Comparison of ENCODE assay signal across 16 cellular contexts in the genomic region with DNA sequence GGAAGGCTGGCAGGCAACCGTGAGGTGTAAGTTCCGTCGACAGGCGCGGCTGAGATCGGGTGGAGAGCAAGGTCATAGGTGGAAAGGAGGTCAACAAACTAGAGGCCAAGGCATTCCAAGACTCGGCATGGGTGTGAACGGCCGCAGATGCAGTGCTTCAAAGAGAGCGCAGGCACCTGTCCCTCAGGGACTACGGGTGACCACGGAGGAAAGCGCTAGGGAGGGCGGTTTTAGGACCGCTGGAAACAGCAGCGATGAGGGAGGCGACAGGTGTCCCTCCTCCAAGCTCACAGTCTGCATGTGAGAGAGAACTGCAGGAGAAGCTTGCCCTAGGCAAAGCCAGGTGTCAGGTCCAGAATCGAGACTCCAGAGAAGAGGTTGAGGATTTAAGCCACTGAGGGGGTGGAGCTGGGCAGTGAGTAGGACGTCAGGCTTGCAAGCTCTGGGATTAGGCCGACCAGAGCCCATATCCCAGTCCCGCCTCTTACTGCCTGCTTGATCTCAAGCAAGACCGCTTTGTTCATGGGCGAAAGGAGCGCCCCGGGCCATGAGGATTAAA. TPM values are rescaled to one million over a fixed set of nuclear protein-coding genes. Genes with fewer than 3 reads are reported as not detected.
DNase-seq lines count a peak whose midpoint lies in the region; ATAC-seq and TF ChIP-seq lines count a peak whose summit lies in the region.
"Had no signal": no experiment of that assay in that cellular context is flagged by ENCODE, and none has a peak within 500 bp of the region (broad histone marks: within the 10 kb centered on the region; RNA-seq: fewer than 3 reads in every experiment).

No MANE protein-coding gene starts in this region.

- no peak for DNase-seq in CD4-positive, alpha-beta T cell
- DNase-seq in GM23338 (ENCODE audit: low spot score) (peak; percentile 63), ecto neural progenitor cell (ENCODE audit: low spot score) (peak; percentile 83), islet precursor cell (peak; percentile 87), CD1c-positive myeloid dendritic cell (ENCODE audit: extremely low spot score) (no peak), NCI-H69 (lab: John Stamatoyannopoulos, UW) (no peak)
- DNase-seq in activated T-cell treated with anti-CD3 and anti-CD28 coated beads, Interleukin-2, amount 50 U/mL, for 24 hours = no peak
- DNase-seq in activated T-cell treated with anti-CD3 and anti-CD28 coated beads, Interleukin-2, amount 50 U/mL, for 1 hour = no peak
- DNase-seq: aorta, DND-41, heart left ventricle, NCI-H2107, right lobe of liver, stomach had no signal

- intact Hi-C loops in CD4-positive, alpha-beta T cell (cut with DNase I, micrococcal nuclease) = no loop called here

- peaks cover 53% of the 10 kb centered on the region for H3K27me3 ChIP-seq in CD4-positive, alpha-beta T cell (ENCODE audit: control insufficient read depth, insufficient read depth, low read length)
- H3K27me3 ChIP-seq in GM23338 (ENCODE audit: insufficient read depth) = peaks cover 78% of the 10 kb centered on the region

- peak overlapping the region; percentile 57 for H3K4me3 ChIP-seq in GM23338
- H3K4me3 ChIP-seq: heart left ventricle, right lobe of liver, SJSA1, stomach had no signal

- H3K4me1 ChIP-seq in GM23338 (ENCODE audit: insufficient read depth) = peaks cover 20% of the 10 kb centered on the region

- CTCF ChIA-PET in CD4-positive, alpha-beta T cell (lab: Charles Lee) = no interaction called here

- no peaks in the 10 kb centered on the region for H3K36me3 Mint-ChIP-seq in CD4-positive, alpha-beta T cell (ENCODE audit: low read depth)
- no peaks in the 10 kb centered on the region; the same call in 2 of the 3 replicates for H3K36me3 Mint-ChIP-seq in GM23338 (ENCODE audit: low read depth)
- H3K36me3 Mint-ChIP-seq in activated T-cell treated with anti-CD3 and anti-CD28 coated beads, Interleukin-2, amount 50 U/mL, for 24 hours (ENCODE audit: low read depth) = peaks cover 2% of the 10 kb centered on the region

- POLR2A ChIA-PET in CD4-positive, alpha-beta T cell (lab: Charles Lee) = no interaction called here

- peak overlapping the region; percentile 98 for H2AFZ ChIP-seq in GM23338

- H3K9me2 ChIP-seq in GM23338 (ENCODE audit: insufficient read depth) = no peaks in the 10 kb centered on the region

- H3K27ac ChIP-seq in CD4-positive, alpha-beta T cell (ENCODE audit: low read depth, low read length) = no peak overlapping the region
- H3K27ac ChIP-seq in GM23338 (ENCODE audit: low read depth) = no peak overlapping the region
- H3K27ac ChIP-seq: heart left ventricle, right lobe of liver, SJSA1, stomach had no signal

- no peak for TF ChIP-seq CTCF in CD4-positive, alpha-beta T cell (IDR thresholded peaks at IDR 0.05)
- no peak for TF ChIP-seq CTCF in GM23338 (conservative IDR thresholded peaks at IDR 0.05; ENCODE audit: low read depth in 2 of 2)

- peaks cover 68% of the 10 kb centered on the region for H3K27me3 Mint-ChIP-seq in CD4-positive, alpha-beta T cell
- peaks cover 77% of the 10 kb centered on the region for H3K27me3 Mint-ChIP-seq in GM23338 (ENCODE audit: insufficient read depth, low read depth, poor library complexity)
- peaks cover 59% of the 10 kb centered on the region for H3K27me3 Mint-ChIP-seq in activated T-cell treated with anti-CD3 and anti-CD28 coated beads, Interleukin-2, amount 50 U/mL, for 24 hours

- H3K4me2 ChIP-seq in GM23338 = peak overlapping the region; percentile 88

- H3K9me3 Mint-ChIP-seq in CD4-positive, alpha-beta T cell = no peaks in the 10 kb centered on the region
- H3K9me3 Mint-ChIP-seq in GM23338 = peaks cover 9% of the 10 kb centered on the region; the same call in 2 of the 3 replicates
- no peaks in the 10 kb centered on the region for H3K9me3 Mint-ChIP-seq in activated T-cell treated with anti-CD3 and anti-CD28 coated beads, Interleukin-2, amount 50 U/mL, for 24 hours

- no peak overlapping the region for H3K27ac Mint-ChIP-seq in CD4-positive, alpha-beta T cell
- no peak overlapping the region for H3K27ac Mint-ChIP-seq in GM23338
- no peak overlapping the region for H3K27ac Mint-ChIP-seq in activated T-cell treated with anti-CD3 and anti-CD28 coated beads, Interleukin-2, amount 50 U/mL, for 24 hours

- H3F3A ChIP-seq in GM23338 (replicated peaks; ENCODE audit: low read depth) = peaks cover 7% of the 10 kb centered on the region

- no peaks in the 10 kb centered on the region for H3K79me2 ChIP-seq in GM23338 (replicated peaks; ENCODE audit: insufficient read depth)

- no peaks in the 10 kb centered on the region for H4K20me1 ChIP-seq in GM23338 (replicated peaks; ENCODE audit: insufficient read depth)

- H3K9me3 ChIP-seq in CD4-positive, alpha-beta T cell (ENCODE audit: control insufficient read depth, low read length) = no peaks in the 10 kb centered on the region
- H3K9me3 ChIP-seq: heart left ventricle, right lobe of liver, stomach had no signal

- H3K4me3 Mint-ChIP-seq in CD4-positive, alpha-beta T cell = peak overlapping the region; percentile 18
- peak overlapping the region; percentile 75 for H3K4me3 Mint-ChIP-seq in GM23338
- no peak overlapping the region for H3K4me3 Mint-ChIP-seq in activated T-cell treated with anti-CD3 and anti-CD28 coated beads, Interleukin-2, amount 50 U/mL, for 24 hours

- H3K4me1 Mint-ChIP-seq in CD4-positive, alpha-beta T cell (ENCODE audit: low read depth) = peaks cover 20% of the 10 kb centered on the region
- peaks cover 41% of the 10 kb centered on the region for H3K4me1 Mint-ChIP-seq in GM23338
- peaks cover 21% of the 10 kb centered on the region for H3K4me1 Mint-ChIP-seq in activated T-cell treated with anti-CD3 and anti-CD28 coated beads, Interleukin-2, amount 50 U/mL, for 24 hours (ENCODE audit: low read depth)

- no peaks in the 10 kb centered on the region for H3K36me3 ChIP-seq in GM23338 (ENCODE audit: insufficient read depth)
- H3K36me3 ChIP-seq: heart left ventricle, right lobe of liver, SJSA1, stomach had no signal

- ATAC-seq in CD4-positive, alpha-beta T cell (ENCODE audit: poor library complexity) = no peak
- peak; percentile 31 for ATAC-seq in GM23338
- ATAC-seq: heart left ventricle, right lobe of liver had no signal

TF ChIP-seq in GM23338, 12 proteins besides CTCF, POLR2A, EP300 and RAD21 (continues in another document):
- TF ChIP-seq POLR2AphosphoS5 (IDR thresholded peaks at IDR 0.05; ENCODE audit: low read depth) (no peak), STAT1 (IDR thresholded peaks at IDR 0.05; ENCODE audit: unreplicated experiment) (no peak), EZH2 (IDR thresholded peaks at IDR 0.05; ENCODE audit: low read depth, unreplicated experiment) (no peak)

RNA-seq across cellular contexts. Expression of a gene that starts 1.6 kb away (rescaled TPM):
- total RNA-seq in CD4-positive, alpha-beta T cell = not detected
- total RNA-seq in GM23338 (2014; rRNA removed; shearing (Covaris generic)) = 0.17 and 0.54 TPM in 2 replicates
- 0.17 TPM in 1 of 2 replicates, not detected in the other for polyA plus RNA-seq in GM23338 (2016; fragmentation: Nextera tagmentation; extraction: Ambion mirVana)
- total RNA-seq: aorta, mononuclear cell, right lobe of liver, SJSA1 had no signal
- polyA plus RNA-seq: heart left ventricle had no signal

RNA-seq across cellular contexts. Expression of a gene that starts 29.2 kb away (rescaled TPM):
- 10 to 100 TPM in 1 of 2 experiments, 1 to 10 TPM in 1; 9.1 to 11.3 TPM for total RNA-seq in CD4-positive, alpha-beta T cell
- total RNA-seq in GM23338 (2014; rRNA removed; shearing (Covaris generic)) = 1.3 and 3.1 TPM in 2 replicates
- 8.4 and 9.3 TPM in 2 replicates for polyA plus RNA-seq in GM23338 (2016; fragmentation: Nextera tagmentation; extraction: Ambion mirVana)

Comparison
In these comparisons a context has a peak if more than half of its experiments do, and no peak if none do; other contexts are left out.
1. DNase-seq: peak in GM23338 (single experiment), ecto neural progenitor cell (single experiment) and islet precursor cell (single experiment); none in CD4-positive, alpha-beta T cell (0 of 10), CD1c-positive myeloid dendritic cell (single experiment), NCI-H69 (single experiment), activated T-cell treated with anti-CD3 and anti-CD28 coated beads, Interleukin-2, amount 50 U/mL, for 24 hours (single experiment) and activated T-cell treated with anti-CD3 and anti-CD28 coated beads, Interleukin-2, amount 50 U/mL, for 1 hour (single experiment).